ENCODE assay signal across 8 cellular contexts in the genomic region with DNA sequence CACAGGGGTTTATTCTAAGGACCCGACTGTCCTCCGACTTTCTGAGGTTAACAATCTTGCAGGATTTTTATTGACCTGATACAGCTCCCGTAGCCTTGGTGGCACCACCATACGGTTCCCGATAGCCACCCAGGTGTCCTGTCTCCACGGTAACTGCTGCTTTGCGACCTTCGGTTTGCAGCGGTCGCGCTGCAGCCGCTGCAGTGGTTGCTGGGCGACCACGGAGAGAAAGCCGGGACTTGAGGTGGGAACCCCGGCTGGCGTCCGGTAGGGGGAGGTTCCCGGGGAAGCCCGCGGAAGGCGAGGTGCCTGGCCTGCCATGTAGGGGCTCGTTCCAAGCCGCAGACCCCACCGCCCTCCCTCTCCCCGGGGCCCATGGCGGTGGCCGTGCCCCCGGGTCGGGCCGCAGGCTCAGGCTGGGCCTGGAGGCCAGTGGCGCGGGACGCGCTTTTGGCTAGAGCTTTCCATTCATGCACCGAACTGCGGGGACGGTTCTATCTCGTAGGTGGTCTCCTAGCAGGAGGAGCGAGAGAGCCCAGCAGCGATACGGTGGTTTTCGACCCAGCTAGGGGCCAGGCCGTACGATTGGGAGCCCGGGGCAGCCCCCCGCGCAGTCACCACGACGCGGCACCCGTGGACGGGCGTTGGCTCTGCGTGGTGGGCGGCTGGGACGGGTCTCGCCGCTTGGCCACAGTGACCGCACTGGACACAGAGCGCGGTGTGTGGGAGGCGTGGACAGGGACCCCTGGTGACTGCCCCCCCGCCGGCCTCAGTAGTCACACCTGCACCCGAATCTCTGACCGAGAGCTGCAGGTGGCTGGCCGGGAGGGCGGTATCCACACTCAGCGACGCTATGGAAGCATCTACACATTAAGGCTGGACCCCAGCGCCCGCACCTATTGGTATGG. TPM values are rescaled to one million over a fixed set of nuclear protein-coding genes. Genes with fewer than 3 reads are reported as not detected.
DNase-seq lines count a peak whose midpoint lies in the region; ATAC-seq and TF ChIP-seq lines count a peak whose summit lies in the region.

A gene with protein sequence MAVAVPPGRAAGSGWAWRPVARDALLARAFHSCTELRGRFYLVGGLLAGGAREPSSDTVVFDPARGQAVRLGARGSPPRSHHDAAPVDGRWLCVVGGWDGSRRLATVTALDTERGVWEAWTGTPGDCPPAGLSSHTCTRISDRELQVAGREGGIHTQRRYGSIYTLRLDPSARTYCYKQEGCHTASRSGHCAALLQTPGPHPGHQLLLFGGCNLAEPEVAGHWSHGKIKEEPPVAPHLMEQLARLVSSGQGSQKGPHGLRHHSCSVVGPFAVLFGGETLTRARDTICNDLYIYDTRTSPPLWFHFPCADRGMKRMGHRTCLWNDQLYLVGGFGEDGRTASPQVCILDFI (plus strand): TSS at position 201 of the 908 bp plus-strand sequence. CDS start 175 bp downstream, at position 376.

- H3K4me1 ChIP-seq in stomach = peaks cover 14 to 30% (median 21%) of the 10 kb centered on the region in 4 donors

- peaks cover 7 to 39% (median 36%) of the 10 kb centered on the region in 4 donors for H3K36me3 ChIP-seq in stomach

- H3K4me3 ChIP-seq in AG09309 (ENCODE audit: control insufficient read depth, low read depth, low read length) (peak within 1 kb of the TSS; percentile 59), fibroblast of pulmonary artery (replicated peaks; ENCODE audit: low read depth, low read length) (peak within 1 kb of the TSS; percentile 67), stomach (peak within 1 kb of the TSS; percentile 57 to 79 (median 72))

- H3K27ac ChIP-seq in stomach = peak within 1 kb of the TSS; percentile 55 to 77 (median 72)

- 3 to 10% (median 5%) methylated on average over 16 to 73 of the region's 73 CpGs for WGBS in stomach, 5 donors

- DNase-seq in AG09309 (ENCODE audit: low read depth) (no peak), NCI-H82 treated with DMSO at 0.1 percent for 48 hours (lab: John Stamatoyannopoulos, UW; ENCODE audit: unreplicated experiment) (peak; percentile 73), fibroblast of pulmonary artery (ENCODE audit: low read depth) (peak; percentile 79), stomach (peak; percentile 85)
- DNase-seq in activated effector memory CD4-positive, alpha-beta T cell treated with Interleukin-2 at 50 U/mL for 16 hours = peak; percentile 66
- peak; percentile 92 for DNase-seq in natural killer cell treated with Interleukin-12 subunit alpha and Interleukin-12 subunit beta and Interleukin-15 and Interleukin-18, amount 100 ng/mL, for 72 hours (ENCODE audit: low spot score)

- H3K27ac Mint-ChIP-seq in natural killer cell treated with Interleukin-12 subunit alpha and Interleukin-12 subunit beta and Interleukin-15 and Interleukin-18, amount 100 ng/mL, for 72 hours = peak within 1 kb of the TSS; percentile 78 to 98

- no peaks in the 10 kb centered on the region for H3K9me3 ChIP-seq in stomach

- H3K27me3 ChIP-seq in stomach = no peaks in the 10 kb centered on the region

- H3K27me3 Mint-ChIP-seq in natural killer cell treated with Interleukin-12 subunit alpha and Interleukin-12 subunit beta and Interleukin-15 and Interleukin-18, amount 100 ng/mL, for 72 hours = no peaks in the 10 kb centered on the region

- peak; percentile 24 for TF ChIP-seq CTCF in AG09309 (IDR thresholded peaks at IDR 0.05; ENCODE audit: control insufficient read depth, insufficient read depth, low read depth, low read length, missing control alignments)
- TF ChIP-seq CTCF in fibroblast of pulmonary artery (IDR thresholded peaks at IDR 0.05; ENCODE audit: low read length, missing control alignments) = no peak
- TF ChIP-seq CTCF in stomach (IDR thresholded peaks at IDR 0.05) = peak in 2 of 7 experiments; percentile 8 to 12

- peak; percentile 65 for ATAC-seq in GM19025 (IDR thresholded peaks at IDR 0.05; ENCODE audit: low read depth, unreplicated experiment)
- ATAC-seq in HG03175 (IDR thresholded peaks at IDR 0.05; ENCODE audit: unreplicated experiment) = peak; percentile 74
- peak; percentile 87 to 89 for ATAC-seq in natural killer cell treated with Interleukin-12 subunit alpha and Interleukin-12 subunit beta and Interleukin-15 and Interleukin-18, amount 100 ng/mL, for 72 hours

- intact Hi-C loops in stomach (cut with DNase I; ENCODE audit: low total_unique reads) = loop anchor here (10.0 kb wide), 1 partner anchor 104 kb away; no protein-coding TSS in a partner anchor

- peaks cover 20 to 26% of the 10 kb centered on the region in 2 donors for H3K4me1 Mint-ChIP-seq in natural killer cell treated with Interleukin-12 subunit alpha and Interleukin-12 subunit beta and Interleukin-15 and Interleukin-18, amount 100 ng/mL, for 72 hours (ENCODE audit: low read depth in 2 of 2)

- TF ChIP-seq EP300 in stomach (IDR thresholded peaks at IDR 0.05) = no peak

- no peaks in the 10 kb centered on the region for H3K9me3 Mint-ChIP-seq in natural killer cell treated with Interleukin-12 subunit alpha and Interleukin-12 subunit beta and Interleukin-15 and Interleukin-18, amount 100 ng/mL, for 72 hours

- peak within 1 kb of the TSS; percentile 94 for H3K4me3 Mint-ChIP-seq in natural killer cell treated with Interleukin-12 subunit alpha and Interleukin-12 subunit beta and Interleukin-15 and Interleukin-18, amount 100 ng/mL, for 72 hours

- TF ChIP-seq POLR2A in stomach (IDR thresholded peaks at IDR 0.05) = no peak

- H3K36me3 Mint-ChIP-seq in natural killer cell treated with Interleukin-12 subunit alpha and Interleukin-12 subunit beta and Interleukin-15 and Interleukin-18, amount 100 ng/mL, for 72 hours = no peaks in the 10 kb centered on the region

RNA-seq across cellular contexts. Expression of the gene that starts here (rescaled TPM):
- total RNA-seq in natural killer cell treated with Interleukin-12 subunit alpha and Interleukin-12 subunit beta and Interleukin-15 and Interleukin-18, amount 100 ng/mL, for 72 hours = under 1 TPM in 1 of 2 donors, not detected in 1; 0.64 TPM
- 10 to 100 TPM in 1 of 5 donors, 1 to 10 TPM in 4; 1.3 to 41.4 (median 2.4) TPM for total RNA-seq in stomach
- polyA plus RNA-seq in stomach = 1 to 10 TPM; 4.7 to 6.3 (median 5.3) TPM

Comparison
In these comparisons a context has a peak if more than half of its experiments do, and no peak if none do; other contexts are left out.
1. Peak in DNase-seq and ATAC-seq in natural killer cell treated with Interleukin-12 subunit alpha and Interleukin-12 subunit beta and Interleukin-15 and Interleukin-18, amount 100 ng/mL, for 72 hours; RNA of the gene not detected or under 1 TPM.